In genomic region chr5:149731617-149732400, GRCh38 we compare ENCODE assay signal across 8 cellular contexts. TPM values are rescaled to one million over a fixed set of nuclear protein-coding genes. Genes with fewer than 3 reads are reported as not detected.
DNase-seq lines count a peak whose midpoint lies in the region; ATAC-seq and TF ChIP-seq lines count a peak whose summit lies in the region.

No MANE protein-coding gene starts in this region.

- intact Hi-C loops in CD14-positive monocyte (cut with micrococcal nuclease) (loop anchor here (2.0 to 10.0 kb wide), 4 partner anchors 17 to 93 kb away; no protein-coding TSS in a partner anchor), Right ventricle myocardium superior (cut with DNase I) (loop anchor here (5.0 to 10.0 kb wide), 2 partner anchors 75 to 93 kb away; no protein-coding TSS in a partner anchor), ovary (cut with DNase I) (loop anchor here in 2 of 4 donors (5.0 to 10.0 kb wide), 3 partner anchors 90 to 95 kb away; no protein-coding TSS in a partner anchor), thyroid gland (cut with DNase I) (no loop called here)

- TF ChIP-seq POLR2A in ovary (IDR thresholded peaks at IDR 0.05) (no peak), thyroid gland (IDR thresholded peaks at IDR 0.05) (peak in 1 of 2 donors; percentile 53)

- no peaks in the 10 kb centered on the region for H3K27me3 Mint-ChIP-seq in CD14-positive monocyte (ENCODE audit: low read depth in 3 of 3)

- H3K27ac ChIP-seq in HL-60 (replicated peaks) (peak overlapping the region; percentile 88), SK-N-MC (no peak overlapping the region), ovary (peak overlapping the region in 1 of 2 donors; percentile 58), thyroid gland (peak overlapping the region in 2 of 3 donors; percentile 24 to 36)

- H3K9me3 ChIP-seq in SK-N-MC (ENCODE audit: low read depth, low read length) (no peaks in the 10 kb centered on the region), ovary (no peaks in the 10 kb centered on the region), thyroid gland (no peaks in the 10 kb centered on the region)

- no peaks in the 10 kb centered on the region for H3K9me3 Mint-ChIP-seq in CD14-positive monocyte
- no peaks in the 10 kb centered on the region for H3K9me3 Mint-ChIP-seq in activated naive CD4-positive, alpha-beta T cell treated with anti-CD3 and anti-CD28 coated beads, Interleukin-2, amount 50 U/mL, for 72 hours

- H3K36me3 ChIP-seq in SK-N-MC (ENCODE audit: insufficient read depth, low read length) (no peaks in the 10 kb centered on the region), ovary (no peaks in the 10 kb centered on the region), thyroid gland (no peaks in the 10 kb centered on the region)

- peak overlapping the region; percentile 60 for H3K9ac ChIP-seq in SK-N-MC (ENCODE audit: insufficient read length)

- H3K27me3 ChIP-seq in HL-60 (ENCODE audit: insufficient read depth, poor library complexity, severe bottlenecking) (no peaks in the 10 kb centered on the region), ovary (no peaks in the 10 kb centered on the region), thyroid gland (no peaks in the 10 kb centered on the region)

- DNase-seq in CD14-positive monocyte (ENCODE audit: low spot score), result peak; percentile 72
- DNase-seq in HL-60 (ENCODE audit: low read depth in 1 of 2, low spot score in 1 of 2), result peak; percentile 61 to 87
- DNase-seq in SK-N-MC (ENCODE audit: low read depth, low spot score), result peak; percentile 67
- DNase-seq in activated naive CD4-positive, alpha-beta T cell treated with anti-CD3 and anti-CD28 coated beads, Interleukin-2, amount 50 U/mL, for 72 hours (ENCODE audit: low spot score in 2 of 2), result peak; percentile 58 to 68
- peak; percentile 92 for DNase-seq in Right ventricle myocardium superior
- DNase-seq in ovary, result peak; percentile 42 to 75 (median 72)
- DNase-seq in thyroid gland, result peak; percentile 71 to 75

- peak overlapping the region; percentile 88 to 91 for H3K4me3 Mint-ChIP-seq in CD14-positive monocyte

- no peak for TF ChIP-seq EP300 in ovary (IDR thresholded peaks at IDR 0.05)

- H3K4me3 ChIP-seq in HL-60 (replicated peaks; ENCODE audit: insufficient read depth, low read length), result peak overlapping the region; percentile 88
- H3K4me3 ChIP-seq in SK-N-MC, result peak overlapping the region; percentile 97
- H3K4me3 ChIP-seq in ovary, result peak overlapping the region; percentile 82
- peak overlapping the region; percentile 61 to 78 (median 65) for H3K4me3 ChIP-seq in thyroid gland (replicated peaks in 1 of 3)

- no peaks in the 10 kb centered on the region for H3K36me3 Mint-ChIP-seq in CD14-positive monocyte
- H3K36me3 Mint-ChIP-seq in activated naive CD4-positive, alpha-beta T cell treated with anti-CD3 and anti-CD28 coated beads, Interleukin-2, amount 50 U/mL, for 72 hours, result no peaks in the 10 kb centered on the region

- H3K27ac Mint-ChIP-seq in CD14-positive monocyte, result peak overlapping the region; percentile 69 to 89 (median 84)
- H3K27ac Mint-ChIP-seq in activated naive CD4-positive, alpha-beta T cell treated with anti-CD3 and anti-CD28 coated beads, Interleukin-2, amount 50 U/mL, for 72 hours, result peak overlapping the region in 1 of 2 donors; percentile 77

- 0 to 1% (median 1%) methylated on average over 73 to 79 of the region's 79 CpGs for WGBS in ovary, 3 donors
- 8% methylated on average over 10 to 40 of the region's 79 CpGs for WGBS in thyroid gland, 2 donors

- ATAC-seq in GM19452 (IDR thresholded peaks at IDR 0.05; ENCODE audit: unreplicated experiment) (peak; percentile 41), Right ventricle myocardium superior (ENCODE audit: poor library complexity) (peak; percentile 79)
- ATAC-seq in activated naive CD4-positive, alpha-beta T cell treated with anti-CD3 and anti-CD28 coated beads, Interleukin-2, amount 50 U/mL, for 72 hours, result peak; percentile 59 to 67

- TF ChIP-seq CTCF in CD14-positive monocyte (IDR thresholded peaks at IDR 0.05), result no peak
- TF ChIP-seq CTCF in HL-60 (IDR thresholded peaks at IDR 0.05; ENCODE audit: insufficient read depth, low read length), result no peak
- no peak for TF ChIP-seq CTCF in ovary (IDR thresholded peaks at IDR 0.05)
- TF ChIP-seq CTCF in thyroid gland (IDR thresholded peaks at IDR 0.05), result no peak

- H3K4me1 ChIP-seq in ovary (ENCODE audit: insufficient read depth), result peaks cover 4% of the 10 kb centered on the region
- peaks cover 0 to 10% of the 10 kb centered on the region in 2 donors for H3K4me1 ChIP-seq in thyroid gland

- H3K4me1 Mint-ChIP-seq in CD14-positive monocyte, result peaks cover 50% of the 10 kb centered on the region

RNA-seq across cellular contexts. Expression of gene PPARGC1B, which starts 1.7 kb away (rescaled TPM):
- polyA plus RNA-seq in CD14-positive monocyte (1 to 10 TPM in 1 of 2 donors, under 1 TPM in 1; 0.67 to 2.0 TPM), ovary (1 to 10 TPM; 1.1 to 1.5 TPM)
- total RNA-seq in activated naive CD4-positive, alpha-beta T cell treated with anti-CD3 and anti-CD28 coated beads, Interleukin-2, amount 50 U/mL, for 72 hours, result 1 to 10 TPM; 4.8 to 5.1 TPM
- total RNA-seq in Right ventricle myocardium superior (27.9 TPM), ovary (10 to 100 TPM in 1 of 7 donors, 1 to 10 TPM in 5, under 1 TPM in 1; 0.36 to 10.8 (median 4.7) TPM), thyroid gland (1 to 10 TPM in 1 of 4 donors, under 1 TPM in 3; 0.63 to 1.3 (median 0.89) TPM)
